In genomic region chr1:40449684-40450490, GRCh38 we compare ENCODE assay signal across 1 cellular context.
TF ChIP-seq lines count a peak whose summit lies in the region.

Gene ZFP69B (plus strand): TSS chr1:40450476. CDS start chr1:40450962, 486 bp downstream.

TF ChIP-seq in GM23338, 12 proteins besides CTCF, POLR2A, EP300 and RAD21 (continued from another document):
- TF ChIP-seq EZH2 (IDR thresholded peaks at IDR 0.05; ENCODE audit: low read depth, unreplicated experiment) (no peak), JUNB (IDR thresholded peaks at IDR 0.05; ENCODE audit: unreplicated experiment) (no peak), ZNF114 (CRISPR knock-in tag; IDR thresholded peaks at IDR 0.05) (no peak), POLR2AphosphoS5 (IDR thresholded peaks at IDR 0.05; ENCODE audit: low read depth) (peak; percentile 88), CREB1 (CRISPR knock-in tag; IDR thresholded peaks at IDR 0.05; ENCODE audit: low read depth) (peak; percentile 20; the same call in 1 of the 2 replicates), NANOG (IDR thresholded peaks at IDR 0.05; ENCODE audit: borderline replicate concordance) (no peak)
